Comparison of ENCODE assay signal across 15 cellular contexts in genomic region chr2:37630778-37631177, GRCh38. TPM values are rescaled to one million over a fixed set of nuclear protein-coding genes. Genes with fewer than 3 reads are reported as not detected.
A peak's percentile ranks its signal among the peaks of the same experiment; 100 is the strongest.
DNase-seq lines count a peak whose midpoint lies in the region; ATAC-seq and FAIRE-seq lines count a peak whose summit lies in the region.
"Had no signal": no experiment of that assay in that cellular context is flagged by ENCODE, and none has a peak within 500 bp of the region (broad histone marks: within the 10 kb centered on the region; RNA-seq: fewer than 3 reads in every experiment).

No MANE protein-coding gene starts in this region.

- H3K36me3 ChIP-seq in CD4-positive, CD25-positive, alpha-beta regulatory T cell (ENCODE audit: control insufficient read depth, insufficient read depth, low read length), result no peaks in the 10 kb centered on the region
- H3K36me3 ChIP-seq: BLaER1 treated with 17β-estradiol and CSF1 and Interleukin-3, amounts not matched to agents 10 nM and 100 nM had no signal

- H3K27ac ChIP-seq in CD4-positive, CD25-positive, alpha-beta regulatory T cell (ENCODE audit: insufficient read depth, low read length, poor library complexity, severe bottlenecking), result no peak overlapping the region
- H3K27ac ChIP-seq: BLaER1 treated with 17β-estradiol and CSF1 and Interleukin-3, amounts not matched to agents 10 nM and 100 nM had no signal

- H3K9me3 ChIP-seq in CD4-positive, CD25-positive, alpha-beta regulatory T cell (ENCODE audit: control insufficient read depth in 2 of 2, low read length in 2 of 2), result no peaks in the 10 kb centered on the region
- H3K9me3 ChIP-seq in T-helper 17 cell (ENCODE audit: control insufficient read depth, low read length, poor library complexity, severe bottlenecking), result no peaks in the 10 kb centered on the region
- H3K9me3 ChIP-seq: BLaER1 treated with 17β-estradiol and CSF1 and Interleukin-3, amounts not matched to agents 10 nM and 100 nM had no signal

- peak overlapping the region in 1 of 4 donors; percentile 9 for H3K4me3 Mint-ChIP-seq in CD4-positive, CD25-positive, alpha-beta regulatory T cell
- peak overlapping the region; percentile 1 for H3K4me3 Mint-ChIP-seq in T-helper 17 cell
- peak overlapping the region; percentile 46 for H3K4me3 Mint-ChIP-seq in natural killer cell treated with Interleukin-12 subunit alpha and Interleukin-12 subunit beta and Interleukin-15 and Interleukin-18, amount 100 ng/mL, for 72 hours
- H3K4me3 Mint-ChIP-seq: H9 had no signal

- H3K27ac Mint-ChIP-seq in CD4-positive, CD25-positive, alpha-beta regulatory T cell, result peak overlapping the region in 2 of 3 donors; percentile 6
- H3K27ac Mint-ChIP-seq in T-helper 17 cell, result peak overlapping the region; percentile 19
- peak overlapping the region; percentile 1 to 8 for H3K27ac Mint-ChIP-seq in natural killer cell treated with Interleukin-12 subunit alpha and Interleukin-12 subunit beta and Interleukin-15 and Interleukin-18, amount 100 ng/mL, for 72 hours
- H3K27ac Mint-ChIP-seq: H9 had no signal

- peaks cover 0 to 1% (median 0%) of the 10 kb centered on the region in 7 donors for H3K9me3 Mint-ChIP-seq in CD4-positive, CD25-positive, alpha-beta regulatory T cell
- H3K9me3 Mint-ChIP-seq in natural killer cell treated with Interleukin-12 subunit alpha and Interleukin-12 subunit beta and Interleukin-15 and Interleukin-18, amount 100 ng/mL, for 72 hours, result no peaks in the 10 kb centered on the region
- H3K9me3 Mint-ChIP-seq: H9 had no signal

- H3K4me1 Mint-ChIP-seq in CD4-positive, CD25-positive, alpha-beta regulatory T cell, result peaks cover 41 to 68% (median 59%) of the 10 kb centered on the region in 4 donors
- H3K4me1 Mint-ChIP-seq in T-helper 17 cell, result peaks cover 61% of the 10 kb centered on the region
- peaks cover 60 to 73% of the 10 kb centered on the region in 2 donors for H3K4me1 Mint-ChIP-seq in natural killer cell treated with Interleukin-12 subunit alpha and Interleukin-12 subunit beta and Interleukin-15 and Interleukin-18, amount 100 ng/mL, for 72 hours (ENCODE audit: low read depth in 2 of 2)

- ATAC-seq in CD4-positive, CD25-positive, alpha-beta regulatory T cell (ENCODE audit: low read depth in 2 of 2), result no peak
- ATAC-seq in T-helper 17 cell, result no peak
- no peak for ATAC-seq in natural killer cell treated with Interleukin-12 subunit alpha and Interleukin-12 subunit beta and Interleukin-15 and Interleukin-18, amount 100 ng/mL, for 72 hours

- peak; percentile 76 for FAIRE-seq in GM18507 (lab: Jason Lieb, UNC)
- no peak for FAIRE-seq in frontal cortex (lab: Jason Lieb, UNC)
- FAIRE-seq: RCC 7860 had no signal

- H3K27me3 ChIP-seq in CD4-positive, CD25-positive, alpha-beta regulatory T cell (ENCODE audit: control insufficient read depth, insufficient read depth, low read length), result no peaks in the 10 kb centered on the region
- H3K27me3 ChIP-seq: BLaER1 treated with 17β-estradiol and CSF1 and Interleukin-3, amounts not matched to agents 10 nM and 100 nM had no signal

- H3K27me3 Mint-ChIP-seq in CD4-positive, CD25-positive, alpha-beta regulatory T cell, result no peaks in the 10 kb centered on the region
- no peaks in the 10 kb centered on the region for H3K27me3 Mint-ChIP-seq in T-helper 17 cell
- H3K27me3 Mint-ChIP-seq in natural killer cell treated with Interleukin-12 subunit alpha and Interleukin-12 subunit beta and Interleukin-15 and Interleukin-18, amount 100 ng/mL, for 72 hours, result no peaks in the 10 kb centered on the region

- peaks cover 22% of the 10 kb centered on the region for H3K36me3 Mint-ChIP-seq in CD4-positive, CD25-positive, alpha-beta regulatory T cell
- H3K36me3 Mint-ChIP-seq in T-helper 17 cell (ENCODE audit: low read depth), result peaks cover 10% of the 10 kb centered on the region
- H3K36me3 Mint-ChIP-seq in natural killer cell treated with Interleukin-12 subunit alpha and Interleukin-12 subunit beta and Interleukin-15 and Interleukin-18, amount 100 ng/mL, for 72 hours, result no peaks in the 10 kb centered on the region

- peaks cover 38% of the 10 kb centered on the region for H3K4me1 ChIP-seq in CD4-positive, CD25-positive, alpha-beta regulatory T cell (ENCODE audit: control insufficient read depth, insufficient read depth, low read length, poor library complexity, severe bottlenecking)

- DNase-seq in CD4-positive, CD25-positive, alpha-beta regulatory T cell, result no peak
- DNase-seq in GM18507 (ENCODE audit: extremely low spot score, insufficient read length, low read depth) (no peak), T-helper 17 cell (no peak), frontal cortex (ENCODE audit: low spot score in 2 of 2) (no peak), NCI-H2107 (lab: John Stamatoyannopoulos, UW) (no peak), AG08396 (ENCODE audit: low spot score) (no peak)
- no peak for DNase-seq in natural killer cell treated with Interleukin-12 subunit alpha and Interleukin-12 subunit beta and Interleukin-15 and Interleukin-18, amount 100 ng/mL, for 72 hours (ENCODE audit: low spot score)
- DNase-seq: DMS153, EL, H9, Kasumi-1, NCI-H1105 treated with DMSO at 0.1 percent for 48 hours, NCI-H2029 had no signal

- H3K4me3 ChIP-seq in CD4-positive, CD25-positive, alpha-beta regulatory T cell (ENCODE audit: low read depth, low read length), result no peak overlapping the region
- H3K4me3 ChIP-seq: BLaER1 treated with 17β-estradiol and CSF1 and Interleukin-3, amounts not matched to agents 10 nM and 100 nM had no signal

RNA-seq across cellular contexts. Expression of gene CDC42EP3, which starts 40.7 kb away (rescaled TPM):
- 36.4 TPM for total RNA-seq in CD4-positive, CD25-positive, alpha-beta regulatory T cell
- 10 to 100 TPM; 57.9 to 81.4 (median 68.5) TPM for polyA plus RNA-seq in CD4-positive, CD25-positive, alpha-beta regulatory T cell
- total RNA-seq in T-helper 17 cell (10 to 100 TPM; 45.1 to 48.9 TPM), frontal cortex (22.4 TPM)
- total RNA-seq in natural killer cell treated with Interleukin-12 subunit alpha and Interleukin-12 subunit beta and Interleukin-15 and Interleukin-18, amount 100 ng/mL, for 72 hours, result 10 to 100 TPM; 36.0 to 40.1 TPM
